Comparison of ENCODE assay signal across 8 cellular contexts in the genomic region with DNA sequence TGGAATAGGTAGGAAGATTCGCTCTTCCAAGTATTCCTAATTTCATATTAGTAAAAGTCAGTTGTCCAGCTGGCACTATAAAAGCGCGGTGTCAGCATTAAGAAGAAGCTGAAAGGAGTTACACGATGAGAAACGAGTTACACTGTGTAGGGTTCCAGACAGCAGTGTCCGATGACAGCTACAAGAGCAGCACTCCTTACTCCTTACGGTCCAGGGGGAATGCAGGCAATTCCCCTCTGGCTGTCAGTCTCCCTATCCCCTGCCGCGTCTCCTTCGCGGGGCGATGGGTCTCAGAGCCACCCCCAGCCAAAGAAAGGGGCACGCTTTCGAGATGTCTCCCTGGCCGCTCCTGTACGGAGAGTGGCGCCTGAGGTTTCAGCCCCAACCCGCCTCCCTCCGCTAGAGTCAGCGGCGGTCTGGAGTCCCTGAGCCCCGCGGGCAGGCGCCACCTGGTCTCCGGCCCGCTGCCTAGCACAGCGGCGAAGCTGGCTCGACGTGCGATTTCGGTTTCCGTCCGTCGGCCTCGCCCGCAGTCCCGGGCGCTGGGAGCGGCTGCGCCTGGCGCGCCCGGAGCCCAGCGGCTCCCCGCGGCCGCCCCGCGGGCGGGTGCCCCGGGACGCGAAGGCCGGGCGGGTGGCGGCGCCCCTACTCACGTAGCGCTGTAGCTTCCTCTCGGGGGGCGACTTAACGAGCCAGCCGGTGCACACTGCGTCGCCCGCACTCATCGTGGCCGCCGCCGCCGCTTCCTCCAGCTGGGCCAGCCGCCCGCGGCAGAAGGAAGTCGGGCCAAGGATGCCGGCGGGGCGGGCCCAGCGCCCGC. TPM values are rescaled to one million over a fixed set of nuclear protein-coding genes. Genes with fewer than 3 reads are reported as not detected.
DNase-seq lines count a peak whose midpoint lies in the region; ATAC-seq and TF ChIP-seq lines count a peak whose summit lies in the region.

A gene with protein sequence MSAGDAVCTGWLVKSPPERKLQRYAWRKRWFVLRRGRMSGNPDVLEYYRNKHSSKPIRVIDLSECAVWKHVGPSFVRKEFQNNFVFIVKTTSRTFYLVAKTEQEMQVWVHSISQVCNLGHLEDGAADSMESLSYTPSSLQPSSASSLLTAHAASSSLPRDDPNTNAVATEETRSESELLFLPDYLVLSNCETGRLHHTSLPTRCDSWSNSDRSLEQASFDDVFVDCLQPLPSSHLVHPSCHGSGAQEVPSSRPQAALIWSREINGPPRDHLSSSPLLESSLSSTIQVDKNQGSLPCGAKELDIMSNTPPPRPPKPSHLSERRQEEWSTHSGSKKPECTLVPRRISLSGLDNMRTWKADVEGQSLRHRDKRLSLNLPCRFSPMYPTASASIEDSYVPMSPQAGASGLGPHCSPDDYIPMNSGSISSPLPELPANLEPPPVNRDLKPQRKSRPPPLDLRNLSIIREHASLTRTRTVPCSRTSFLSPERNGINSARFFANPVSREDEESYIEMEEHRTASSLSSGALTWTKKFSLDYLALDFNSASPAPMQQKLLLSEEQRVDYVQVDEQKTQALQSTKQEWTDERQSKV (minus strand): TSS at position 777 of the 820 bp plus-strand sequence. CDS start 52 bp downstream, at position 725.

- H3K9me3 Mint-ChIP-seq in naive thymus-derived CD4-positive, alpha-beta T cell, result no peaks in the 10 kb centered on the region

- no peak for TF ChIP-seq POLR2A in esophagus muscularis mucosa (IDR thresholded peaks at IDR 0.05; ENCODE audit: low read depth)

- peaks cover 0 to 14% (median 0%) of the 10 kb centered on the region in 5 donors for H3K27me3 Mint-ChIP-seq in naive thymus-derived CD4-positive, alpha-beta T cell

- WGBS in esophagus muscularis mucosa, result 30% methylated on average over 9 of the region's 81 CpGs

- no peak for TF ChIP-seq EP300 in esophagus muscularis mucosa (IDR thresholded peaks at IDR 0.05)

- ATAC-seq in GM21529 (IDR thresholded peaks at IDR 0.05; ENCODE audit: unreplicated experiment), result peak; percentile 58
- ATAC-seq in naive thymus-derived CD4-positive, alpha-beta T cell, result peak; percentile 77

- H3K4me1 ChIP-seq in esophagus muscularis mucosa, result peaks cover 0 to 23% (median 20%) of the 10 kb centered on the region in 4 donors
- peaks cover 12 to 17% of the 10 kb centered on the region in 2 donors for H3K4me1 ChIP-seq in naive thymus-derived CD4-positive, alpha-beta T cell (ENCODE audit: control insufficient read depth in 2 of 2, insufficient read depth in 2 of 2, low read length in 2 of 2)

- H3K27ac Mint-ChIP-seq in naive thymus-derived CD4-positive, alpha-beta T cell, result peak within 1 kb of the TSS; percentile 43 to 82 (median 59)

- H3K36me3 ChIP-seq in esophagus muscularis mucosa, result no peaks in the 10 kb centered on the region
- H3K36me3 ChIP-seq in naive thymus-derived CD4-positive, alpha-beta T cell (ENCODE audit: control insufficient read depth in 2 of 3, insufficient read depth in 3 of 3, low read length in 3 of 3), result no peaks in the 10 kb centered on the region

- CTCF ChIA-PET in naive thymus-derived CD4-positive, alpha-beta T cell (lab: Charles Lee), result interaction anchor here (1.0 to 3.1 kb wide), 8 partner anchors 12 to 92 kb away, joined by 3 to 14 read pairs (median 4); a partner anchor contains a TSS

- H3K4me3 ChIP-seq in esophagus muscularis mucosa, result peak within 1 kb of the TSS; percentile 56 to 67 (median 61)
- peak within 1 kb of the TSS; percentile 51 for H3K4me3 ChIP-seq in naive thymus-derived CD4-positive, alpha-beta T cell (ENCODE audit: low read length)

- peak within 1 kb of the TSS; percentile 74 to 80 (median 78) for H3K27ac ChIP-seq in esophagus muscularis mucosa (replicated peaks in 1 of 4)
- peak within 1 kb of the TSS; percentile 62 for H3K27ac ChIP-seq in naive thymus-derived CD4-positive, alpha-beta T cell (ENCODE audit: low read depth, low read length)

- H3K27me3 ChIP-seq in esophagus muscularis mucosa, result no peaks in the 10 kb centered on the region
- no peaks in the 10 kb centered on the region for H3K27me3 ChIP-seq in naive thymus-derived CD4-positive, alpha-beta T cell (ENCODE audit: control insufficient read depth in 2 of 2, insufficient read depth in 2 of 2, low read length in 2 of 2)

- POLR2A ChIA-PET in naive thymus-derived CD4-positive, alpha-beta T cell (lab: Charles Lee), result interaction anchor here (0.8 to 4.5 kb wide), 10 partner anchors 10 to 202 kb away, joined by 3 to 40 read pairs (median 3); a partner anchor contains a TSS

- intact Hi-C loops in esophagus muscularis mucosa (cut with DNase I), result no loop called here
- intact Hi-C loops in naive thymus-derived CD4-positive, alpha-beta T cell (cut with micrococcal nuclease), result loop anchor here (1.0 kb wide), 1 partner anchor 12 kb away; a partner anchor contains a TSS

- peaks cover 0 to 3% (median 0%) of the 10 kb centered on the region in 4 donors for H3K9me3 ChIP-seq in esophagus muscularis mucosa
- H3K9me3 ChIP-seq in naive thymus-derived CD4-positive, alpha-beta T cell (ENCODE audit: control insufficient read depth in 2 of 3, low read length in 3 of 3), result no peaks in the 10 kb centered on the region

- peaks cover 0 to 27% (median 18%) of the 10 kb centered on the region in 7 donors for H3K4me1 Mint-ChIP-seq in naive thymus-derived CD4-positive, alpha-beta T cell

- peaks cover 0 to 6% (median 0%) of the 10 kb centered on the region in 5 donors for H3K36me3 Mint-ChIP-seq in naive thymus-derived CD4-positive, alpha-beta T cell

- DNase-seq in Daoy (ENCODE audit: low read depth), result peak; percentile 34
- DNase-seq in MV-4-11 (lab: John Stamatoyannopoulos, UW), result peak; percentile 11
- DNase-seq in activated CD8-positive, alpha-beta memory T cell treated with anti-CD3 and anti-CD28 coated beads, Interleukin-2, amount 50 U/mL, for 4 hours, result peak; percentile 45
- no peak for DNase-seq in esophagus muscularis mucosa (ENCODE audit: extremely low spot score)
- DNase-seq in naive thymus-derived CD4-positive, alpha-beta T cell, result peak; percentile 20 to 46 (median 41)
- DNase-seq in A172 (ENCODE audit: low spot score), result no peak
- no peak for DNase-seq in cerebellar cortex (ENCODE audit: low spot score)

- H3K4me3 Mint-ChIP-seq in naive thymus-derived CD4-positive, alpha-beta T cell, result peak within 1 kb of the TSS; percentile 71 to 85 (median 80)

- no peak for TF ChIP-seq CTCF in esophagus muscularis mucosa (IDR thresholded peaks at IDR 0.05)

RNA-seq across cellular contexts. Expression of the gene that starts here (rescaled TPM):
- total RNA-seq in Daoy (2014; rRNA removed; shearing (Covaris generic)), result 0.11 and 0.21 TPM in 2 replicates
- 1 to 10 TPM; 3.9 to 7.3 (median 5.2) TPM for total RNA-seq in esophagus muscularis mucosa
- total RNA-seq in naive thymus-derived CD4-positive, alpha-beta T cell, result 10 to 100 TPM in 2 of 5 experiments, 1 to 10 TPM in 3; 4.9 to 28.5 (median 6.3) TPM
- polyA plus RNA-seq in naive thymus-derived CD4-positive, alpha-beta T cell, result 1 to 10 TPM in 1 of 2 donors, under 1 TPM in 1; 0.77 to 1.7 TPM
- total RNA-seq in A172 (2014; rRNA removed; shearing (Covaris generic)), result 0.83 and 0.93 TPM in 2 replicates

Comparison
In these comparisons a context has a peak if more than half of its experiments do, and no peak if none do; other contexts are left out.
1. Peak in DNase-seq in Daoy; RNA of the gene not detected or under 1 TPM.
2. DNase-seq: peak in MV-4-11 (single experiment), activated CD8-positive, alpha-beta memory T cell treated with anti-CD3 and anti-CD28 coated beads, Interleukin-2, amount 50 U/mL, for 4 hours (single experiment) and naive thymus-derived CD4-positive, alpha-beta T cell (9 of 9); none in esophagus muscularis mucosa (single experiment), A172 (single experiment) and cerebellar cortex (single experiment).